In the genomic region with DNA sequence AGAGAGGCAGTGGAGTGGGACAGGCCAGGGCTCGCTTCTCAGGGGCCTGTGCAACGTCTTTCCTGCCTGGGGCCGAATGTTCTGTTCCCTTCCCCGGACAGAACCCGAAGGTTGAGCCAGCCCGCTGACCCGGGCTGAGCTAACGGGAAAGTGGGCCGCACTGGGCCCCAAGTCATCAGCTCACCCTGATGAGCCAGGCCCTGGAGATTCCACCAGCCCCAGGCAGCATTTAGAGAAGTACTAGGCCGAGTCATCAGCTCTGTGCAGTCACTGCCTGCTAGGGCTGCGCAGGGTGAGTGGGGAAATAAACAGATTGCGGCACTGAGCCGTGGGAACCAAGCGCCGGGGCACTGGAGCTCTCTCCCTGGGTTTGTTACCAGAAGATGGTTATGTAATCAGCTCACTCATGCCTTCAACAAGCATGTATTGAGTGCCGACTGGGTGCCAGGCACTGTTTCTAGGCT, we compare ENCODE assay signal across 10 cellular contexts. TPM values are rescaled to one million over a fixed set of nuclear protein-coding genes. Genes with fewer than 3 reads are reported as not detected.
DNase-seq lines count a peak whose midpoint lies in the region; ATAC-seq lines count a peak whose summit lies in the region.
"Had no signal": no experiment of that assay in that cellular context is flagged by ENCODE, and none has a peak within 500 bp of the region (broad histone marks: within the 10 kb centered on the region; RNA-seq: fewer than 3 reads in every experiment).

No MANE protein-coding gene starts in this region.

- no peaks in the 10 kb centered on the region for H3K79me1 ChIP-seq in mesenchymal stem cell (replicated peaks; ENCODE audit: low read length, poor library complexity, severe bottlenecking)

- H2BK120ac ChIP-seq in mesenchymal stem cell (ENCODE audit: low read depth, low read length): no peak overlapping the region

- ATAC-seq in activated naive CD8-positive, alpha-beta T cell treated with anti-CD3 and anti-CD28 coated beads, Interleukin-2, amount 50 U/mL, for 24 hours: peak; percentile 29
- no peak for ATAC-seq in GM21529 (IDR thresholded peaks at IDR 0.05; ENCODE audit: unreplicated experiment)
- no peak for ATAC-seq in HG03457 (IDR thresholded peaks at IDR 0.05; ENCODE audit: unreplicated experiment)
- ATAC-seq in GM19324 (IDR thresholded peaks at IDR 0.05; ENCODE audit: low FRiP score, unreplicated experiment): no peak

- H2AFZ ChIP-seq in mesenchymal stem cell (ENCODE audit: low read depth, low read length): no peak overlapping the region

- H3K27ac Mint-ChIP-seq in activated naive CD8-positive, alpha-beta T cell treated with anti-CD3 and anti-CD28 coated beads, Interleukin-2, amount 50 U/mL, for 24 hours: no peak overlapping the region
- no peak overlapping the region for H3K27ac Mint-ChIP-seq in activated naive CD8-positive, alpha-beta T cell treated with anti-CD3 and anti-CD28 coated beads for 36 hours

- H2BK5ac ChIP-seq in mesenchymal stem cell (ENCODE audit: low read depth, low read length, poor library complexity, severe bottlenecking): no peak overlapping the region

- peak overlapping the region; percentile 40 to 84 for H3K18ac ChIP-seq in mesenchymal stem cell (ENCODE audit: low read depth in 1 of 2, low read length in 2 of 2)

- no peak overlapping the region for H2AK5ac ChIP-seq in mesenchymal stem cell (ENCODE audit: low read length, severe bottlenecking)

- H3K27ac ChIP-seq in duodenal mucosa (ENCODE audit: low read depth, low read length) (peak overlapping the region; percentile 46), mesenchymal stem cell (ENCODE audit: low read length, poor library complexity, severe bottlenecking) (no peak overlapping the region)
- H3K27ac ChIP-seq: 22Rv1 had no signal

- H2BK15ac ChIP-seq in mesenchymal stem cell (ENCODE audit: low read depth, poor library complexity, severe bottlenecking): peak overlapping the region; percentile 73

- H3K4me3 Mint-ChIP-seq in activated naive CD8-positive, alpha-beta T cell treated with anti-CD3 and anti-CD28 coated beads, Interleukin-2, amount 50 U/mL, for 24 hours: no peak overlapping the region
- H3K4me3 Mint-ChIP-seq in activated naive CD8-positive, alpha-beta T cell treated with anti-CD3 and anti-CD28 coated beads for 36 hours: no peak overlapping the region

- H3K4me1 ChIP-seq in duodenal mucosa (ENCODE audit: control insufficient read depth in 1 of 2, insufficient read depth in 2 of 2, low read length in 2 of 2) (peaks cover 6 to 22% of the 10 kb centered on the region in 2 donors), mesenchymal stem cell (ENCODE audit: control insufficient read depth, insufficient read depth, low read depth, low read length) (peaks cover 19% of the 10 kb centered on the region)

- H3K27me3 Mint-ChIP-seq in activated naive CD8-positive, alpha-beta T cell treated with anti-CD3 and anti-CD28 coated beads, Interleukin-2, amount 50 U/mL, for 24 hours: no peaks in the 10 kb centered on the region
- H3K27me3 Mint-ChIP-seq in activated naive CD8-positive, alpha-beta T cell treated with anti-CD3 and anti-CD28 coated beads for 36 hours: no peaks in the 10 kb centered on the region

- H3K36me3 Mint-ChIP-seq in activated naive CD8-positive, alpha-beta T cell treated with anti-CD3 and anti-CD28 coated beads, Interleukin-2, amount 50 U/mL, for 24 hours (ENCODE audit: low read depth): no peaks in the 10 kb centered on the region
- no peaks in the 10 kb centered on the region for H3K36me3 Mint-ChIP-seq in activated naive CD8-positive, alpha-beta T cell treated with anti-CD3 and anti-CD28 coated beads for 36 hours

- H3K36me3 ChIP-seq in duodenal mucosa (ENCODE audit: control insufficient read depth in 1 of 2, insufficient read depth in 2 of 2, low read length in 2 of 2) (no peaks in the 10 kb centered on the region), mesenchymal stem cell (ENCODE audit: control insufficient read depth in 1 of 2, insufficient read depth in 2 of 2, low read depth in 1 of 2, low read length in 2 of 2) (no peaks in the 10 kb centered on the region)

- no peaks in the 10 kb centered on the region for H3K9me3 Mint-ChIP-seq in activated naive CD8-positive, alpha-beta T cell treated with anti-CD3 and anti-CD28 coated beads, Interleukin-2, amount 50 U/mL, for 24 hours
- H3K9me3 Mint-ChIP-seq in activated naive CD8-positive, alpha-beta T cell treated with anti-CD3 and anti-CD28 coated beads for 36 hours: no peaks in the 10 kb centered on the region

- DNase-seq in activated naive CD8-positive, alpha-beta T cell treated with anti-CD3 and anti-CD28 coated beads, Interleukin-2, amount 50 U/mL, for 24 hours: no peak
- no peak for DNase-seq in activated naive CD8-positive, alpha-beta T cell treated with anti-CD3 and anti-CD28 coated beads for 36 hours
- DNase-seq in mesenchymal stem cell: peak; percentile 99
- DNase-seq in putamen (ENCODE audit: low spot score): no peak
- DNase-seq: NCI-H187 treated with DMSO at 0.1 percent for 48 hours had no signal

- 42% methylated on average over 16 of the region's 16 CpGs for WGBS in mesenchymal stem cell

- H3K4me2 ChIP-seq in mesenchymal stem cell (ENCODE audit: low read length, poor library complexity, severe bottlenecking): no peak overlapping the region

- no peak overlapping the region for H3K14ac ChIP-seq in mesenchymal stem cell (ENCODE audit: low read length in 2 of 2)

- no peak overlapping the region for H3K23ac ChIP-seq in mesenchymal stem cell (ENCODE audit: low read length in 2 of 2)

- H4K91ac ChIP-seq in mesenchymal stem cell (ENCODE audit: low read length): peak overlapping the region; percentile 80

- H2BK12ac ChIP-seq in mesenchymal stem cell (ENCODE audit: low read length in 2 of 2): peak overlapping the region; percentile 9 to 73

- no peak overlapping the region for H3K9ac ChIP-seq in duodenal mucosa (ENCODE audit: low read depth in 1 of 2, low read length in 2 of 2)
- H3K9ac ChIP-seq in mesenchymal stem cell (ENCODE audit: low read length): peak overlapping the region; percentile 64

- peak overlapping the region; percentile 47 for H4K8ac ChIP-seq in mesenchymal stem cell (ENCODE audit: low read length)

- H3K27me3 ChIP-seq in duodenal mucosa (ENCODE audit: control insufficient read depth in 1 of 2, insufficient read depth in 2 of 2, low read length in 2 of 2) (no peaks in the 10 kb centered on the region), mesenchymal stem cell (ENCODE audit: control insufficient read depth in 1 of 2, insufficient read depth in 1 of 2, low read length in 2 of 2) (no peaks in the 10 kb centered on the region)

- no peak overlapping the region for H3K4me3 ChIP-seq in duodenal mucosa (ENCODE audit: low read depth in 1 of 2, low read length in 2 of 2)
- H3K4me3 ChIP-seq in mesenchymal stem cell (ENCODE audit: insufficient read depth in 1 of 2, low read depth in 1 of 2, low read length in 2 of 2): no peak overlapping the region

- peaks cover 7% of the 10 kb centered on the region for H3K4me1 Mint-ChIP-seq in activated naive CD8-positive, alpha-beta T cell treated with anti-CD3 and anti-CD28 coated beads, Interleukin-2, amount 50 U/mL, for 24 hours
- H3K4me1 Mint-ChIP-seq in activated naive CD8-positive, alpha-beta T cell treated with anti-CD3 and anti-CD28 coated beads for 36 hours: peaks cover 6% of the 10 kb centered on the region

- peak overlapping the region; percentile 27 to 49 for H3K4ac ChIP-seq in mesenchymal stem cell (ENCODE audit: low read depth in 1 of 2, low read length in 2 of 2)

- H3K9me3 ChIP-seq in duodenal mucosa (ENCODE audit: control insufficient read depth in 1 of 2, low read length in 2 of 2) (no peaks in the 10 kb centered on the region), mesenchymal stem cell (ENCODE audit: control insufficient read depth, low read length) (no peaks in the 10 kb centered on the region)

RNA-seq across cellular contexts. Expression of gene DUSP1, which starts 29.1 kb away (rescaled TPM):
- 1 to 10 TPM; 8.7 to 8.9 TPM for total RNA-seq in activated naive CD8-positive, alpha-beta T cell treated with anti-CD3 and anti-CD28 coated beads for 36 hours
- 214 TPM for polyA plus RNA-seq in mesenchymal stem cell (2013, experiment 1 of 2)
- 205 TPM for polyA plus RNA-seq in mesenchymal stem cell (2013, experiment 2 of 2)

RNA-seq across cellular contexts. Expression of gene ERGIC1, which starts 33.9 kb away (rescaled TPM):
- total RNA-seq in activated naive CD8-positive, alpha-beta T cell treated with anti-CD3 and anti-CD28 coated beads for 36 hours: 10 to 100 TPM; 45.9 to 46.9 TPM
- 143 TPM for polyA plus RNA-seq in mesenchymal stem cell (2013, experiment 1 of 2)
- 140 TPM for polyA plus RNA-seq in mesenchymal stem cell (2013, experiment 2 of 2)
